ENCODE assay signal across 20 cellular contexts in the genomic region with DNA sequence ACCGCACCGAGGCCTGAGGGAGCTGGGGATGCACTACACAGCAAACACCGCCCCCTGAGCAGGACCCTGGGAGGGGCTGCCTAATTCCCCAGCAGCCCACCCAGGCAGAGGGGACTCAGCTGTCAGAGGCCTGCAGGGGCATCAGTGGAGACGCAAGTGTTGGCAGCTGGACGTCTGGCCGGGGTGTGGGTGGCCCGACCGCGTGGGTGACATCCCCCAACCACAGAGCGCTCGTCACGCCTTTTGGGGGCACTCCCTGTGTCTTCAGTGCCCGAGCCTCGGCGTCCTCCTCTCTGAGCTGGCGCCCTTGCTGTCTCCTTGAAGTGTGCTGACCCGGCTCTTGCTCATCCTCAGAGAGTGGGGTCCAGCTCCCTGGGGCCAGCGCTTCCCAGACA.
DNase-seq lines count a peak whose midpoint lies in the region; ATAC-seq and TF ChIP-seq lines count a peak whose summit lies in the region.
"Had no signal": no experiment of that assay in that cellular context is flagged by ENCODE, and none has a peak within 500 bp of the region (broad histone marks: within the 10 kb centered on the region; RNA-seq: fewer than 3 reads in every experiment).

No MANE protein-coding gene starts in this region.

- H3K36me3 Mint-ChIP-seq in type B pancreatic cell = no peaks in the 10 kb centered on the region
- H3K36me3 Mint-ChIP-seq: CD14-positive monocyte had no signal

- no peak overlapping the region for H3K4me2 ChIP-seq in osteoblast (ENCODE audit: insufficient read depth, low read length)
- H3K4me2 ChIP-seq: KMS-11 had no signal

- no peak for TF ChIP-seq CTCF in osteoblast (IDR thresholded peaks at IDR 0.05; ENCODE audit: extremely low read depth, low read depth, low read length)
- no peak for TF ChIP-seq CTCF in type B pancreatic cell (conservative IDR thresholded peaks at IDR 0.05)
- no peak for TF ChIP-seq CTCF in gastrocnemius medialis (IDR thresholded peaks at IDR 0.05 in 4 of 5, conservative IDR thresholded peaks at IDR 0.05 in 1 of 5)

- intact Hi-C loops in gastrocnemius medialis (cut with DNase I; ENCODE audit: low total_unique reads) = no loop called here

- H3K9me3 ChIP-seq in osteoblast (ENCODE audit: low read depth, low read length) (no peaks in the 10 kb centered on the region), gastrocnemius medialis (no peaks in the 10 kb centered on the region)

- H3K27me3 Mint-ChIP-seq in type B pancreatic cell = peaks cover 79% of the 10 kb centered on the region

- no peaks in the 10 kb centered on the region for H3K79me2 ChIP-seq in osteoblast (ENCODE audit: insufficient read depth, low read length)

- H3K4me1 ChIP-seq in osteoblast (ENCODE audit: insufficient read depth, low read length) = no peaks in the 10 kb centered on the region
- H3K4me1 ChIP-seq in gastrocnemius medialis = no peaks in the 10 kb centered on the region

- no peak overlapping the region for H2AFZ ChIP-seq in osteoblast (ENCODE audit: low read length)

- H3K36me3 ChIP-seq in osteoblast (ENCODE audit: insufficient read depth, low read length) (no peaks in the 10 kb centered on the region), gastrocnemius medialis (no peaks in the 10 kb centered on the region)

- H3K27me3 ChIP-seq in osteoblast (ENCODE audit: insufficient read depth, low read length) (no peaks in the 10 kb centered on the region), gastrocnemius medialis (peaks cover 2 to 12% (median 6%) of the 10 kb centered on the region in 3 donors)

- no peaks in the 10 kb centered on the region for H3K4me1 Mint-ChIP-seq in type B pancreatic cell (ENCODE audit: unreplicated experiment)

- in situ Hi-C loops in gastrocnemius medialis (cut with MboI; ENCODE audit: low sequenced_read_pairs in 4 of 4) = no loop called here

- no peak overlapping the region for H3K27ac Mint-ChIP-seq in type B pancreatic cell

- H3K9me3 Mint-ChIP-seq in type B pancreatic cell = no peaks in the 10 kb centered on the region

- H3K4me3 Mint-ChIP-seq in type B pancreatic cell = no peak overlapping the region
- H3K4me3 Mint-ChIP-seq: CD14-positive monocyte had no signal

- peak; percentile 38 for DNase-seq in activated CD8-positive, alpha-beta memory T cell treated with anti-CD3 and anti-CD28 coated beads, Interleukin-2, amount 50 U/mL, for 48 hours
- no peak for DNase-seq in activated CD8-positive, alpha-beta memory T cell treated with anti-CD3 and anti-CD28 coated beads for 24 hours
- DNase-seq in osteoblast (ENCODE audit: insufficient read length, low spot score, missing footprints) (peak; percentile 72), type B pancreatic cell (ENCODE audit: extremely low spot score, unreplicated experiment) (peak; percentile 54), gastrocnemius medialis (no peak), NCI-H1092 (lab: John Stamatoyannopoulos, UW) (no peak), NCI-H1436 (lab: John Stamatoyannopoulos, UW) (no peak)
- DNase-seq: 8988T, HCEC 1CT, MV-4-11, NCI-H1417, NCI-H187 treated with DMSO at 0.1 percent for 48 hours, NCI-H226, NCI-H524, NCI-H82 had no signal

- H3K4me3 ChIP-seq in osteoblast (ENCODE audit: insufficient read depth, low read length) (no peak overlapping the region), gastrocnemius medialis (no peak overlapping the region)

- peak; percentile 17 for ATAC-seq in esophagus mucosa
- no peak for ATAC-seq in gastrocnemius medialis

- no peaks in the 10 kb centered on the region for H4K20me1 ChIP-seq in osteoblast (ENCODE audit: insufficient read depth, low read length)

- TF ChIP-seq POLR2A in gastrocnemius medialis (IDR thresholded peaks at IDR 0.05) = no peak

- H3K27ac ChIP-seq in osteoblast (ENCODE audit: low read depth, low read length) (no peak overlapping the region), gastrocnemius medialis (no peak overlapping the region)
- H3K27ac ChIP-seq: HL-60, KMS-11, RWPE1 had no signal

Comparison
In these comparisons a context has a peak if more than half of its experiments do, and no peak if none do; other contexts are left out.
1. DNase-seq: peak in activated CD8-positive, alpha-beta memory T cell treated with anti-CD3 and anti-CD28 coated beads, Interleukin-2, amount 50 U/mL, for 48 hours (single experiment), osteoblast (single experiment) and type B pancreatic cell (single experiment); none in activated CD8-positive, alpha-beta memory T cell treated with anti-CD3 and anti-CD28 coated beads for 24 hours (single experiment), gastrocnemius medialis (0 of 2), NCI-H1092 (single experiment) and NCI-H1436 (single experiment).